ENCODE assay signal across 18 cellular contexts in the genomic region with DNA sequence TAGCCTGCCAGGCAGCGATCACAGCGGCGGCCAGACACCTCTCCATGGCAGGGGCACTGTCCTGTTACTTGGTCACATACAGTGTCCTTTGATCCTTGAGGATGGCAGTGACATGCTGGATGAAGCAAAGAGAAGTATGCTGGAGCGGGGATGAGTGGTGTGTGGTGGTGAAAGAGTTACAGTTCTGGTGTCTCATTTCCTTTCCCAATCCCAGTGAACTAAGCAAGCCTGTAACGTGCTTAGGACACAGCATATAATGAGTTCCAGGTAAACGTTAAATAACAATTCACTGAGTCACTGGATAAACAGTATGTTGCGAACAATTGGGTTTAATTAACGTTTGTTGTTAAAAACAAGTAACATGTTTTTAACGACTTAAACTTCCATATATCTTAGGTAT.
DNase-seq lines count a peak whose midpoint lies in the region; ATAC-seq, FAIRE-seq and TF ChIP-seq lines count a peak whose summit lies in the region.
"Had no signal": no experiment of that assay in that cellular context is flagged by ENCODE, and none has a peak within 500 bp of the region (broad histone marks: within the 10 kb centered on the region; RNA-seq: fewer than 3 reads in every experiment).

No MANE protein-coding gene starts in this region.

- H3K79me2 ChIP-seq in Karpas-422 (ENCODE audit: low read length): no peaks in the 10 kb centered on the region

- TF ChIP-seq RAD21 in IMR-90 (IDR thresholded peaks at IDR 0.05; ENCODE audit: low read length): no peak

- in situ Hi-C loops in IMR-90 (cut with MboI; ENCODE audit: low sequenced_read_pairs): no loop called here

- H3K9ac ChIP-seq in IMR-90 (ENCODE audit: low read depth, low read length): no peak overlapping the region
- H3K9ac ChIP-seq in Karpas-422 (ENCODE audit: low read length): no peak overlapping the region

- H2AK5ac ChIP-seq in IMR-90 (ENCODE audit: low read depth, low read length): 0 out of 2 replicates have a peak overlapping the region, but pooled peaks have one; percentile 70

- no peaks in the 10 kb centered on the region for H3K79me1 ChIP-seq in IMR-90 (ENCODE audit: low read depth in 1 of 2, low read length in 2 of 2)

- H2BK15ac ChIP-seq in IMR-90 (ENCODE audit: low read depth, low read length): no peak overlapping the region; the same call in 2 of the 3 replicates

- dilution Hi-C loops in IMR-90 (cut with HindIII; ENCODE audit: low sequenced_read_pairs, unreplicated experiment): no loop called here

- H2BK120ac ChIP-seq in IMR-90 (ENCODE audit: low read depth, low read length): no peak overlapping the region

- H3K9me2 ChIP-seq in Karpas-422 (replicated peaks; ENCODE audit: insufficient read depth, low read length): no peaks in the 10 kb centered on the region

- H4K5ac ChIP-seq in IMR-90 (ENCODE audit: low read depth, low read length): no peak overlapping the region

- FAIRE-seq in bronchial epithelial cell (lab: Jason Lieb, UNC): no peak
- FAIRE-seq: A549, G401.6, GM12891 had no signal

- no peak overlapping the region for H4K8ac ChIP-seq in IMR-90 (ENCODE audit: low read depth in 2 of 2, low read length in 2 of 2)

- POLR2A ChIA-PET in IMR-90 (lab: Charles Lee; ENCODE audit: unreplicated experiment): no interaction called here

- H3K9me3 Mint-ChIP-seq in activated T-cell treated with anti-CD3 and anti-CD28 coated beads, Interleukin-2, amount 50 U/mL, for 24 hours: no peaks in the 10 kb centered on the region
- no peaks in the 10 kb centered on the region for H3K9me3 Mint-ChIP-seq in natural killer cell

- H3K4me1 ChIP-seq in IMR-90 (ENCODE audit: control insufficient read depth, insufficient read depth, low read length) (peaks cover 2% of the 10 kb centered on the region; the same call in 1 of the 2 replicates), Karpas-422 (ENCODE audit: low read length) (no peaks in the 10 kb centered on the region)
- H3K4me1 ChIP-seq: A549 had no signal

- H3K27me3 Mint-ChIP-seq in activated T-cell treated with anti-CD3 and anti-CD28 coated beads, Interleukin-2, amount 50 U/mL, for 24 hours: peaks cover 5% of the 10 kb centered on the region
- H3K27me3 Mint-ChIP-seq in natural killer cell (ENCODE audit: low read depth in 2 of 2): peaks cover 0 to 8% of the 10 kb centered on the region in 2 donors

- H3K18ac ChIP-seq in IMR-90 (ENCODE audit: low read depth, low read length): no peak overlapping the region

- H3K9me3 ChIP-seq in IMR-90 (ENCODE audit: control insufficient read depth, insufficient read depth, low read length) (no peaks in the 10 kb centered on the region), Karpas-422 (ENCODE audit: low read length) (no peaks in the 10 kb centered on the region)
- H3K9me3 ChIP-seq: A549, Caco-2 had no signal

- TF ChIP-seq POLR2A in IMR-90 (IDR thresholded peaks at IDR 0.05; ENCODE audit: low read depth, low read length): no peak

- H3K36me3 Mint-ChIP-seq in activated T-cell treated with anti-CD3 and anti-CD28 coated beads, Interleukin-2, amount 50 U/mL, for 24 hours (ENCODE audit: low read depth): no peaks in the 10 kb centered on the region
- no peaks in the 10 kb centered on the region for H3K36me3 Mint-ChIP-seq in natural killer cell

- no peak overlapping the region for H4K91ac ChIP-seq in IMR-90 (ENCODE audit: insufficient read depth, low read depth, low read length)

- BruUV-seq in IMR-90 (replicated peaks; lab: Mats Ljungman, UMichigan): no TSS peak

- intact Hi-C loops in IMR-90 (cut with micrococcal nuclease): no loop called here
- intact Hi-C loops in natural killer cell (cut with micrococcal nuclease): no loop called here

- peaks cover 6% of the 10 kb centered on the region for H3K9me1 ChIP-seq in IMR-90 (ENCODE audit: insufficient read depth, low read length)

- H3K27me3 ChIP-seq in IMR-90 (ENCODE audit: control insufficient read depth, insufficient read depth, low read length) (no peaks in the 10 kb centered on the region), bronchial epithelial cell (ENCODE audit: control insufficient read depth, insufficient read depth, low read length) (no peaks in the 10 kb centered on the region), Karpas-422 (ENCODE audit: low read length) (no peaks in the 10 kb centered on the region)

- no peak overlapping the region for H3K14ac ChIP-seq in IMR-90 (replicated peaks; ENCODE audit: low read depth, low read length)

- H2AFZ ChIP-seq in IMR-90 (replicated peaks; ENCODE audit: low read length, poor library complexity): no peak overlapping the region
- H2AFZ ChIP-seq in Karpas-422 (ENCODE audit: low read length): no peak overlapping the region

- H3K27ac ChIP-seq in IMR-90 (ENCODE audit: insufficient read depth, low read length) (no peak overlapping the region), Karpas-422 (ENCODE audit: low read length) (no peak overlapping the region)
- H3K27ac ChIP-seq: A549 had no signal

- TF ChIP-seq CTCF in IMR-90 (conservative IDR thresholded peaks at IDR 0.05; ENCODE audit: low read depth, low read length) (no peak), bronchial epithelial cell (IDR thresholded peaks at IDR 0.05; ENCODE audit: insufficient read depth, low read length, severe bottlenecking) (no peak), natural killer cell (IDR thresholded peaks at IDR 0.05) (no peak)

- no peak overlapping the region for H3K27ac Mint-ChIP-seq in activated T-cell treated with anti-CD3 and anti-CD28 coated beads, Interleukin-2, amount 50 U/mL, for 24 hours
- no peak overlapping the region for H3K27ac Mint-ChIP-seq in natural killer cell

- no peak overlapping the region for H3K56ac ChIP-seq in IMR-90 (ENCODE audit: extremely low read depth, insufficient read depth, low read length)

- H3K36me3 ChIP-seq in IMR-90 (ENCODE audit: control insufficient read depth, insufficient read depth, low read length) (no peaks in the 10 kb centered on the region; the same call in 1 of the 2 replicates), bronchial epithelial cell (ENCODE audit: control insufficient read depth, insufficient read depth, low read length) (no peaks in the 10 kb centered on the region), Karpas-422 (ENCODE audit: insufficient read depth, low read length) (no peaks in the 10 kb centered on the region)

- peaks cover 25% of the 10 kb centered on the region for H3K4me1 Mint-ChIP-seq in activated T-cell treated with anti-CD3 and anti-CD28 coated beads, Interleukin-2, amount 50 U/mL, for 24 hours (ENCODE audit: low read depth)
- no peaks in the 10 kb centered on the region for H3K4me1 Mint-ChIP-seq in natural killer cell

- DNase-seq in DMS53 treated with DMSO at 0.1 percent for 48 hours (lab: John Stamatoyannopoulos, UW; ENCODE audit: unreplicated experiment) (peak; percentile 8), IMR-90 (no peak), bronchial epithelial cell (ENCODE audit: low read depth) (peak; percentile 93), kidney tubule cell (ENCODE audit: low spot score) (peak; percentile 56), Ammon's horn (ENCODE audit: low spot score) (no peak), natural killer cell (no peak), Karpas-422 (no peak)
- no peak for DNase-seq in activated T-cell treated with anti-CD3 and anti-CD28 coated beads, Interleukin-2, amount 50 U/mL, for 24 hours
- DNase-seq: Caco-2, DMS79, NCI-H1930, NCI-H524 treated with DMSO at 0.1 percent for 48 hours, OCI-M1, Right ventricle myocardium superior had no signal

- no peak overlapping the region for H2BK5ac ChIP-seq in IMR-90 (ENCODE audit: low read depth, low read length, poor library complexity, severe bottlenecking)

- WGBS in IMR-90 (ENCODE audit: extremely low coverage in 2 of 2, insufficient read length in 1 of 2), 2 experiments: 80% methylated on average over 3 of the region's 9 CpGs; no CpG with 5 or more reads in 1 of the 2 experiments

- no peak for ATAC-seq in IMR-90 (ENCODE audit: low read depth)
- no peak for ATAC-seq in natural killer cell
- ATAC-seq: A549, HCT116 had no signal

- H3K23ac ChIP-seq in IMR-90 (ENCODE audit: low read depth, low read length): no peak overlapping the region

- no peak overlapping the region for H2AK9ac ChIP-seq in IMR-90 (replicated peaks; ENCODE audit: low read depth, low read length, poor library complexity)

- no peak overlapping the region for H3K4me3 ChIP-seq in IMR-90 (ENCODE audit: insufficient read depth, low read depth, low read length)
- H3K4me3 ChIP-seq in bronchial epithelial cell (ENCODE audit: low read depth, low read length): no peak overlapping the region
- H3K4me3 ChIP-seq in Karpas-422 (ENCODE audit: low read length): no peak overlapping the region
- H3K4me3 ChIP-seq: A549 had no signal

- H3K4me2 ChIP-seq in IMR-90 (ENCODE audit: low read depth, low read length) (no peak overlapping the region), Karpas-422 (ENCODE audit: low read depth, low read length, poor library complexity, severe bottlenecking) (no peak overlapping the region)
- H3K4me2 ChIP-seq: A549 had no signal

- no peaks in the 10 kb centered on the region for H4K20me1 ChIP-seq in IMR-90 (ENCODE audit: insufficient read depth, low read length)
- H4K20me1 ChIP-seq in Karpas-422 (ENCODE audit: insufficient read depth, low read depth, low read length): no peaks in the 10 kb centered on the region

- CTCF ChIA-PET in IMR-90 (lab: Yijun Ruan, JAX): no interaction called here

- no peak overlapping the region for H3K4me3 Mint-ChIP-seq in activated T-cell treated with anti-CD3 and anti-CD28 coated beads, Interleukin-2, amount 50 U/mL, for 24 hours
- H3K4me3 Mint-ChIP-seq in natural killer cell: no peak overlapping the region

- peak overlapping the region; percentile 26; the same call in 1 of the 2 replicates for H2BK20ac ChIP-seq in IMR-90 (ENCODE audit: low read depth, low read length)

- H3K4ac ChIP-seq in IMR-90 (ENCODE audit: low read depth, low read length): no peak overlapping the region

TF ChIP-seq in IMR-90, 13 proteins besides CTCF, POLR2A, EP300 and RAD21:
- TF ChIP-seq MAZ (IDR thresholded peaks at IDR 0.05; ENCODE audit: borderline replicate concordance, low read depth, low read length) (no peak), NFE2L2 (IDR thresholded peaks at IDR 0.05; ENCODE audit: low read depth, low read length) (no peak)

Comparison
In these comparisons a context has a peak if more than half of its experiments do, and no peak if none do; other contexts are left out.
1. DNase-seq: peak in DMS53 treated with DMSO at 0.1 percent for 48 hours (single experiment), bronchial epithelial cell (single experiment) and kidney tubule cell (single experiment); none in IMR-90 (single experiment), Ammon's horn (single experiment), activated T-cell treated with anti-CD3 and anti-CD28 coated beads, Interleukin-2, amount 50 U/mL, for 24 hours (single experiment), natural killer cell (single experiment) and Karpas-422 (single experiment).